ENCODE assay signal across 1 cellular context in the genomic region with DNA sequence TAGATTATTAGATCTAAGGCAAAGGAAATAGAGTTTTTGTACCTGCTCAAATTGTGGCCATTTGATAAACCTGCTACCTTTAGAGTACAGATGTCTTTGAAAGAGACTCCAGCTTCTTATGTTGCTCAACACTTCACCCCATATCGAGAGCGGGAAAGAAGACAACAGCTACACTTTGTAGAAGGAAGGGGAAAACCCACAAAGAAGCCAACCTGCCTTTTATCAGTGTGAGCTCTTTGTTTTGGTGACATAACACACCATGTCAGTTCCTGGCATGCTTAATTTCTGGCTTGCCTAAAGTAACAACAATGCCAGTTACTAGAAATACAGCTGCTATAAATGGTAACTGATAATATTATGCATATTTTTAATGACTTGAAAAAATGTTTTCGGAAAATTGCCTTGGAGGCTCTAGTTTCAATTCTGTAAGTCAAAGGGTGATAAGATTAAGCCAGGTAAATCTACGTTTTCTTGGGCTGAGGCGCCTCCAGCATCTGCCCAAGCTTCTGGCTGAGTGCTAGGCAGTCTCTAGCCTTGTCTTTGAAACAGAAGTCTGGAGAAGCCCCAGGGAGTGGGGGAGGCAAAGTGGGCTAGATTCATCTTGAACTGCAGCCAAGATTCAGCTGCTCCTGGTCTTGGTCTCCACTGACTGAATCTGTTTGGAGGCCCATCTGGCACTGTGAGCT.
TF ChIP-seq lines count a peak whose summit lies in the region.

No MANE protein-coding gene starts in this region.

TF ChIP-seq in SK-N-SH, 30 proteins besides CTCF, POLR2A, EP300 and RAD21 (continued from another document):
- TF ChIP-seq, protein P1, sequence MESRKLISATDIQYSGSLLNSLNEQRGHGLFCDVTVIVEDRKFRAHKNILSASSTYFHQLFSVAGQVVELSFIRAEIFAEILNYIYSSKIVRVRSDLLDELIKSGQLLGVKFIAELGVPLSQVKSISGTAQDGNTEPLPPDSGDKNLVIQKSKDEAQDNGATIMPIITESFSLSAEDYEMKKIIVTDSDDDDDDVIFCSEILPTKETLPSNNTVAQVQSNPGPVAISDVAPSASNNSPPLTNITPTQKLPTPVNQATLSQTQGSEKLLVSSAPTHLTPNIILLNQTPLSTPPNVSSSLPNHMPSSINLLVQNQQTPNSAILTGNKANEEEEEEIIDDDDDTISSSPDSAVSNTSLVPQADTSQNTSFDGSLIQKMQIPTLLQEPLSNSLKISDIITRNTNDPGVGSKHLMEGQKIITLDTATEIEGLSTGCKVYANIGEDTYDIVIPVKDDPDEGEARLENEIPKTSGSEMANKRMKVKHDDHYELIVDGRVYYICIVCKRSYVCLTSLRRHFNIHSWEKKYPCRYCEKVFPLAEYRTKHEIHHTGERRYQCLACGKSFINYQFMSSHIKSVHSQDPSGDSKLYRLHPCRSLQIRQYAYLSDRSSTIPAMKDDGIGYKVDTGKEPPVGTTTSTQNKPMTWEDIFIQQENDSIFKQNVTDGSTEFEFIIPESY (IDR thresholded peaks at IDR 0.05; ENCODE audit: borderline replicate concordance, low read depth): no peak
- TF ChIP-seq, protein P2, sequence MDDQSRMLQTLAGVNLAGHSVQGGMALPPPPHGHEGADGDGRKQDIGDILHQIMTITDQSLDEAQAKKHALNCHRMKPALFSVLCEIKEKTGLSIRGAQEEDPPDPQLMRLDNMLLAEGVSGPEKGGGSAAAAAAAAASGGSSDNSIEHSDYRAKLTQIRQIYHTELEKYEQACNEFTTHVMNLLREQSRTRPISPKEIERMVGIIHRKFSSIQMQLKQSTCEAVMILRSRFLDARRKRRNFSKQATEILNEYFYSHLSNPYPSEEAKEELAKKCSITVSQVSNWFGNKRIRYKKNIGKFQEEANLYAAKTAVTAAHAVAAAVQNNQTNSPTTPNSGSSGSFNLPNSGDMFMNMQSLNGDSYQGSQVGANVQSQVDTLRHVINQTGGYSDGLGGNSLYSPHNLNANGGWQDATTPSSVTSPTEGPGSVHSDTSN (IDR thresholded peaks at IDR 0.05): no peak
- TF ChIP-seq, protein P3, sequence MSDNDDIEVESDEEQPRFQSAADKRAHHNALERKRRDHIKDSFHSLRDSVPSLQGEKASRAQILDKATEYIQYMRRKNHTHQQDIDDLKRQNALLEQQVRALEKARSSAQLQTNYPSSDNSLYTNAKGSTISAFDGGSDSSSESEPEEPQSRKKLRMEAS (IDR thresholded peaks at IDR 0.05; ENCODE audit: low read depth): no peak
- TF ChIP-seq ELF1 (IDR thresholded peaks at IDR 0.05) (no peak), YY1 (IDR thresholded peaks at IDR 0.05; ENCODE audit: low read depth) (no peak), TCF12 (IDR thresholded peaks at IDR 0.05) (no peak), SMC3 (IDR thresholded peaks at IDR 0.05; ENCODE audit: low read depth, low read length) (peak; percentile 4; the same call in 1 of the 2 replicates), FOXJ3 (CRISPR knock-in tag; IDR thresholded peaks at IDR 0.05) (no peak), EZH2phosphoT487 (IDR thresholded peaks at IDR 0.05; ENCODE audit: borderline replicate concordance, low read depth) (no peak), TAF1 (IDR thresholded peaks at IDR 0.05; ENCODE audit: borderline replicate concordance, low read depth, low read length) (no peak), RCOR1 (IDR thresholded peaks at IDR 0.05; ENCODE audit: low read length) (peak; percentile 73), NRF1 (IDR thresholded peaks at IDR 0.05; ENCODE audit: low read depth, low read length) (no peak), TEAD4 (IDR thresholded peaks at IDR 0.05; ENCODE audit: borderline replicate concordance, insufficient read depth) (no peak), MEF2A (IDR thresholded peaks at IDR 0.05; ENCODE audit: borderline replicate concordance, low read depth) (no peak), MXI1 (IDR thresholded peaks at IDR 0.05; ENCODE audit: low read depth, low read length) (peak; percentile 26; the same call in 1 of the 2 replicates), FOXM1 (IDR thresholded peaks at IDR 0.05; ENCODE audit: low read depth) (no peak), RXRA (IDR thresholded peaks at IDR 0.05; ENCODE audit: borderline replicate concordance, low read depth) (no peak), GABPA (IDR thresholded peaks at IDR 0.05; ENCODE audit: low read depth) (no peak), CHD2 (IDR thresholded peaks at IDR 0.05; ENCODE audit: low read length, partially characterized antibody) (peak; percentile 76), JUND (IDR thresholded peaks at IDR 0.05) (no peak), RFX5 (IDR thresholded peaks at IDR 0.05; ENCODE audit: low read length) (no peak), GATA2 (CRISPR knock-in tag; IDR thresholded peaks at IDR 0.05) (no peak), FOSL2 (IDR thresholded peaks at IDR 0.05; ENCODE audit: borderline replicate concordance, low read depth) (no peak), POLR2AphosphoS5 (IDR thresholded peaks at IDR 0.05; ENCODE audit: low read depth, low read length) (no peak), SIN3A (IDR thresholded peaks at IDR 0.05; ENCODE audit: borderline replicate concordance, low read depth, low read length) (no peak)
- TF ChIP-seq, protein P4, sequence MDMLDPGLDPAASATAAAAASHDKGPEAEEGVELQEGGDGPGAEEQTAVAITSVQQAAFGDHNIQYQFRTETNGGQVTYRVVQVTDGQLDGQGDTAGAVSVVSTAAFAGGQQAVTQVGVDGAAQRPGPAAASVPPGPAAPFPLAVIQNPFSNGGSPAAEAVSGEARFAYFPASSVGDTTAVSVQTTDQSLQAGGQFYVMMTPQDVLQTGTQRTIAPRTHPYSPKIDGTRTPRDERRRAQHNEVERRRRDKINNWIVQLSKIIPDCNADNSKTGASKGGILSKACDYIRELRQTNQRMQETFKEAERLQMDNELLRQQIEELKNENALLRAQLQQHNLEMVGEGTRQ (IDR thresholded peaks at IDR 0.05; ENCODE audit: borderline replicate concordance, low read depth, low read length): no peak
- TF ChIP-seq, protein P5, sequence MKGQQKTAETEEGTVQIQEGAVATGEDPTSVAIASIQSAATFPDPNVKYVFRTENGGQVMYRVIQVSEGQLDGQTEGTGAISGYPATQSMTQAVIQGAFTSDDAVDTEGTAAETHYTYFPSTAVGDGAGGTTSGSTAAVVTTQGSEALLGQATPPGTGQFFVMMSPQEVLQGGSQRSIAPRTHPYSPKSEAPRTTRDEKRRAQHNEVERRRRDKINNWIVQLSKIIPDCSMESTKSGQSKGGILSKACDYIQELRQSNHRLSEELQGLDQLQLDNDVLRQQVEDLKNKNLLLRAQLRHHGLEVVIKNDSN (IDR thresholded peaks at IDR 0.05; ENCODE audit: borderline replicate concordance, low read depth): no peak
